In genomic region chr9:80635065-80635464, GRCh38 we compare ENCODE assay signal across 22 cellular contexts.
DNase-seq lines count a peak whose midpoint lies in the region; ATAC-seq, FAIRE-seq and TF ChIP-seq lines count a peak whose summit lies in the region.
"Had no signal": no experiment of that assay in that cellular context is flagged by ENCODE, and none has a peak within 500 bp of the region (broad histone marks: within the 10 kb centered on the region; RNA-seq: fewer than 3 reads in every experiment).

No MANE protein-coding gene starts in this region.

- H3K27me3 Mint-ChIP-seq in WTC11 (ENCODE audit: low read depth) = no peaks in the 10 kb centered on the region
- H3K27me3 Mint-ChIP-seq in activated T-cell treated with anti-CD3 and anti-CD28 coated beads, Interleukin-2, amount 50 U/mL, for 72 hours (ENCODE audit: low read depth) = no peaks in the 10 kb centered on the region
- H3K27me3 Mint-ChIP-seq: B cell; CD4-positive, alpha-beta T cell had no signal

- no peak overlapping the region for H3K27ac ChIP-seq in vagina
- H3K27ac ChIP-seq: 22Rv1; A549; BLaER1 treated with 17β-estradiol and CSF1 and Interleukin-3, amounts not matched to agents 10 nM and 100 nM; C4-2B had no signal

- no peak overlapping the region for H3K4me3 ChIP-seq in vagina
- H3K4me3 ChIP-seq: A549; BLaER1 treated with 17β-estradiol and CSF1 and Interleukin-3, amounts not matched to agents 10 nM and 100 nM had no signal

- H3K27ac Mint-ChIP-seq in WTC11 = no peak overlapping the region
- no peak overlapping the region for H3K27ac Mint-ChIP-seq in activated T-cell treated with anti-CD3 and anti-CD28 coated beads, Interleukin-2, amount 50 U/mL, for 72 hours
- H3K27ac Mint-ChIP-seq: B cell; CD4-positive, alpha-beta T cell; CD8-positive, alpha-beta T cell had no signal

- no peak overlapping the region for H3K4me3 Mint-ChIP-seq in WTC11
- H3K4me3 Mint-ChIP-seq in activated T-cell treated with anti-CD3 and anti-CD28 coated beads, Interleukin-2, amount 50 U/mL, for 72 hours = no peak overlapping the region
- H3K4me3 Mint-ChIP-seq: B cell; CD4-positive, alpha-beta T cell; CD8-positive, alpha-beta T cell had no signal

- peak; percentile 12 for DNase-seq in DMS53 (lab: John Stamatoyannopoulos, UW)
- no peak for DNase-seq in DMS53 treated with DMSO at 0.1 percent for 48 hours (lab: John Stamatoyannopoulos, UW; ENCODE audit: unreplicated experiment)
- no peak for DNase-seq in H54 (ENCODE audit: insufficient read length, low spot score)
- DNase-seq in WTC11 (ENCODE audit: low spot score) = no peak
- DNase-seq in vagina (ENCODE audit: extremely low spot score in 2 of 2) = no peak
- DNase-seq in activated T-cell treated with anti-CD3 and anti-CD28 coated beads, Interleukin-2, amount 50 U/mL, for 72 hours = no peak
- DNase-seq: AML-193; Caco-2; Calu3; CD4-positive, alpha-beta T cell; CD8-positive, alpha-beta T cell; DMS79 treated with DMSO at 0.1 percent for 48 hours; GF-D8 had no signal

- peaks cover 34% of the 10 kb centered on the region for H3K9me3 Mint-ChIP-seq in WTC11
- H3K9me3 Mint-ChIP-seq in activated T-cell treated with anti-CD3 and anti-CD28 coated beads, Interleukin-2, amount 50 U/mL, for 72 hours = peaks cover 3 to 11% of the 10 kb centered on the region in 2 donors

- H3K4me1 Mint-ChIP-seq in WTC11 = peaks cover 9% of the 10 kb centered on the region
- H3K4me1 Mint-ChIP-seq in activated T-cell treated with anti-CD3 and anti-CD28 coated beads, Interleukin-2, amount 50 U/mL, for 72 hours (ENCODE audit: low read depth) = no peaks in the 10 kb centered on the region
- H3K4me1 Mint-ChIP-seq: B cell had no signal

- POLR2A ChIA-PET in WTC11 (lab: Charles Lee) = no interaction called here

- no peak for TF ChIP-seq CTCF in WTC11 (IDR thresholded peaks at IDR 0.05)
- no peak for TF ChIP-seq CTCF in vagina (IDR thresholded peaks at IDR 0.05)

- no peaks in the 10 kb centered on the region for H3K9me3 ChIP-seq in vagina
- H3K9me3 ChIP-seq: Caco-2 had no signal

- ATAC-seq in WTC11 = no peak
- no peak for ATAC-seq in activated T-cell treated with anti-CD3 and anti-CD28 coated beads, Interleukin-2, amount 50 U/mL, for 72 hours (replicated peaks in 1 of 2)
- ATAC-seq: A549; CD8-positive, alpha-beta T cell had no signal

- CTCF ChIA-PET in WTC11 (lab: Charles Lee) = no interaction called here

- no peaks in the 10 kb centered on the region for H3K27me3 ChIP-seq in vagina
- H3K27me3 ChIP-seq: BLaER1 treated with 17β-estradiol and CSF1 and Interleukin-3, amounts not matched to agents 10 nM and 100 nM had no signal

- intact Hi-C loops in vagina (cut with DNase I) = no loop called here

- no peaks in the 10 kb centered on the region for H3K36me3 ChIP-seq in vagina
- H3K36me3 ChIP-seq: BLaER1 treated with 17β-estradiol and CSF1 and Interleukin-3, amounts not matched to agents 10 nM and 100 nM had no signal

- peaks cover 17% of the 10 kb centered on the region for H3K36me3 Mint-ChIP-seq in WTC11
- H3K36me3 Mint-ChIP-seq in activated T-cell treated with anti-CD3 and anti-CD28 coated beads, Interleukin-2, amount 50 U/mL, for 72 hours (ENCODE audit: insufficient read depth in 2 of 2) = peaks cover 0 to 1% of the 10 kb centered on the region in 2 donors
- H3K36me3 Mint-ChIP-seq: CD8-positive, alpha-beta T cell had no signal

- no peaks in the 10 kb centered on the region for H3K4me1 ChIP-seq in vagina
- H3K4me1 ChIP-seq: A549; BLaER1 treated with 17β-estradiol and CSF1 and Interleukin-3, amounts not matched to agents 10 nM and 100 nM; Caco-2 had no signal

- peak; percentile 41 for FAIRE-seq in H54 (lab: Jason Lieb, UNC)
- FAIRE-seq: A549, D721Med, G401.6, GM12891, GM19239 had no signal

- TF ChIP-seq POLR2A in H54 (IDR thresholded peaks at IDR 0.05; ENCODE audit: low read depth, low read length) (no peak), vagina (IDR thresholded peaks at IDR 0.05) (no peak)

TF ChIP-seq in WTC11, 78 proteins besides CTCF, POLR2A, EP300 and RAD21:
- TF ChIP-seq ZNF317 (CRISPR knock-in tag; IDR thresholded peaks at IDR 0.05; ENCODE audit: borderline replicate concordance, low read depth) (peak; percentile 86), ZNF263 (CRISPR knock-in tag; IDR thresholded peaks at IDR 0.05; ENCODE audit: low read depth) (no peak)
